In the genomic region with DNA sequence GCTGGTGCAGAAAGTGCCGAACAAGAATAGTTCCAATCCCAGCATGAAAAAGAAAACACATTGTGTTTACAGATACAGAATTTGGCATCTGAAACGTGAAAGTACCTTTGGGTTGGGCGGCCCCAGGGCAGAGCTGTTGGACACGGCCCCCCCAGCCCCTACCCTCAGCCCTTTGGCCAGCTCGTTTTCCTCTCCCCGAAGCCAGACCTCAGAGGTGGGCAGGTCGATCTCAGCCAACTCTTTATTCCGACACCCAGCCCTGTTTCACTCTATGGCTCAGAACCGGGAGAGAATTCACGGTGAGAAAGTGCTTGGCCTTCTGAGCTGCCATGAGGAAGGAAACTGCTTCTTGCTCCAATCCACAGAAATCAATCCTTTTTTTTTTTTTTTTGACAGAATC, we compare ENCODE assay signal across 20 cellular contexts.
"Had no signal": no experiment of that assay in that cellular context is flagged by ENCODE, and none has a peak within 500 bp of the region (broad histone marks: within the 10 kb centered on the region; RNA-seq: fewer than 3 reads in every experiment).

No MANE protein-coding gene starts in this region.

- H3K9me3 ChIP-seq: left lung, lower lobe of right lung, ovary, transverse colon had no signal

- FAIRE-seq: colon, endothelial cell of umbilical vein, frontal cortex, keratinocyte, small intestine had no signal

- H3K27ac Mint-ChIP-seq: dendritic cell treated with granulocyte-macrophage colony-stimulating factor and Interleukin-4, amounts not matched to agents 40 ng/mL and 50 ng/mL, for 4 days; natural killer cell treated with Interleukin-12 subunit alpha and Interleukin-12 subunit beta and Interleukin-15 and Interleukin-18, amount 100 ng/mL, for 72 hours; neural progenitor cell; progenitor cell of endocrine pancreas had no signal

- H3K27ac ChIP-seq: left lung, lower lobe of right lung, neural progenitor cell, ovary, transverse colon had no signal

- H3K9me3 Mint-ChIP-seq: dendritic cell treated with granulocyte-macrophage colony-stimulating factor and Interleukin-4, amounts not matched to agents 40 ng/mL and 50 ng/mL, for 4 days; natural killer cell treated with Interleukin-12 subunit alpha and Interleukin-12 subunit beta and Interleukin-15 and Interleukin-18, amount 100 ng/mL, for 72 hours; neural progenitor cell had no signal

- H3K4me1 ChIP-seq: left lung, lower lobe of right lung, transverse colon had no signal

- H3K27me3 ChIP-seq: ovary, transverse colon had no signal

- DNase-seq: cerebellar nuclear complex; erythroblast; left lung; lower lobe of right lung; mesenchymal stem cell; midbrain; nucleus accumbens; ovary; small intestine; stimulated activated CD4-positive, alpha-beta T cell treated with anti-CD3 and anti-CD28 coated beads, Interleukin-2, amount 100 ng/mL, for 48 hours; stimulated activated naive CD4-positive, alpha-beta T cell treated with Interleukin-2 at 50 U/mL for 16 hours; transverse colon had no signal

- ATAC-seq: left lung; lower lobe of right lung; natural killer cell treated with Interleukin-12 subunit alpha and Interleukin-12 subunit beta and Interleukin-15 and Interleukin-18, amount 100 ng/mL, for 72 hours had no signal

- H3K36me3 Mint-ChIP-seq: natural killer cell treated with Interleukin-12 subunit alpha and Interleukin-12 subunit beta and Interleukin-15 and Interleukin-18, amount 100 ng/mL, for 72 hours; neural progenitor cell had no signal

- H3K36me3 ChIP-seq: left lung, lower lobe of right lung, neural progenitor cell, ovary, transverse colon had no signal

- H3K4me3 ChIP-seq: left lung, lower lobe of right lung, neural progenitor cell, ovary, transverse colon had no signal

- H3K4me3 Mint-ChIP-seq: dendritic cell treated with granulocyte-macrophage colony-stimulating factor and Interleukin-4, amounts not matched to agents 40 ng/mL and 50 ng/mL, for 4 days; natural killer cell treated with Interleukin-12 subunit alpha and Interleukin-12 subunit beta and Interleukin-15 and Interleukin-18, amount 100 ng/mL, for 72 hours; neural progenitor cell had no signal
